Comparison of ENCODE assay signal across 20 cellular contexts in genomic region chr9:78985084-78985738, GRCh38.
DNase-seq lines count a peak whose midpoint lies in the region; ATAC-seq and TF ChIP-seq lines count a peak whose summit lies in the region.
"Had no signal": no experiment of that assay in that cellular context is flagged by ENCODE, and none has a peak within 500 bp of the region (broad histone marks: within the 10 kb centered on the region; RNA-seq: fewer than 3 reads in every experiment).

No MANE protein-coding gene starts in this region.

- no peaks in the 10 kb centered on the region for H3K9me3 ChIP-seq in AG04450 (ENCODE audit: control insufficient read depth, insufficient read depth, low read length)
- no peaks in the 10 kb centered on the region for H3K9me3 ChIP-seq in sigmoid colon
- H3K9me3 ChIP-seq: HAP-1, suprapubic skin had no signal

- POLR2A ChIA-PET in AG04450 (lab: Yijun Ruan, JAX), result no interaction called here

- TF ChIP-seq CTCF in AG04450 (IDR thresholded peaks at IDR 0.05; ENCODE audit: low read depth, low read length), result no peak
- no peak for TF ChIP-seq CTCF in sigmoid colon (IDR thresholded peaks at IDR 0.05)

- H3K27me3 Mint-ChIP-seq in activated naive CD4-positive, alpha-beta T cell treated with anti-CD3 and anti-CD28 coated beads, Interleukin-2, amount 10 ng/mL, durations not matched to agents 7 days and 5 days, result no peaks in the 10 kb centered on the region

- no peaks in the 10 kb centered on the region for H3K4me1 Mint-ChIP-seq in activated naive CD4-positive, alpha-beta T cell treated with anti-CD3 and anti-CD28 coated beads, Interleukin-2, amount 10 ng/mL, durations not matched to agents 7 days and 5 days

- DNase-seq in AG04450 (ENCODE audit: low read depth, low spot score) (peak; percentile 1), HT1080 (ENCODE audit: low read depth) (peak; percentile 30), RPMI7951 (ENCODE audit: low read depth) (peak; percentile 45), iris pigment epithelial cell (ENCODE audit: low read depth) (peak; percentile 47), sigmoid colon (no peak), putamen (ENCODE audit: low spot score) (no peak)
- DNase-seq in activated naive CD4-positive, alpha-beta T cell treated with anti-CD3 and anti-CD28 coated beads, Interleukin-2, amount 10 ng/mL, durations not matched to agents 7 days and 5 days, result no peak
- DNase-seq: activated CD4-positive, CD25-positive, alpha-beta regulatory T cell; activated gamma-delta T cell; AML-193; aorta; NCI-H2081; stimulated activated CD4-positive, alpha-beta T cell treated with anti-CD3 and anti-CD28 coated beads, Interleukin-4, amount 100 ng/mL, for 24 hours; stimulated activated CD8-positive, alpha-beta memory T cell treated with anti-CD3 and anti-CD28 coated beads, Interleukin-4, amount 100 ng/mL, for 48 hours had no signal

- CTCF ChIA-PET in AG04450 (lab: Charles Lee), result interaction anchor here (1.2 kb wide), 1 partner anchor 42 kb away, joined by 3 read pairs; no protein-coding TSS in a partner anchor
- CTCF ChIA-PET in activated naive CD4-positive, alpha-beta T cell treated with anti-CD3 and anti-CD28 coated beads, Interleukin-2, amount 10 ng/mL, durations not matched to agents 7 days and 5 days (lab: Charles Lee), result no interaction called here

- TF ChIP-seq POLR2A in sigmoid colon (IDR thresholded peaks at IDR 0.05), result no peak

- no peaks in the 10 kb centered on the region for H3K9me3 Mint-ChIP-seq in activated naive CD4-positive, alpha-beta T cell treated with anti-CD3 and anti-CD28 coated beads, Interleukin-2, amount 10 ng/mL, durations not matched to agents 7 days and 5 days
- H3K9me3 Mint-ChIP-seq: T-helper 1 cell treated with Interleukin-12 subunit alpha and Interleukin-12 subunit beta and Interleukin-4 antibody, amounts not matched to agents 30 μg/mL and 1 μg/mL, for 36 hours had no signal

- no peak for TF ChIP-seq EP300 in sigmoid colon (IDR thresholded peaks at IDR 0.05)

- H3K27me3 ChIP-seq in AG04450 (ENCODE audit: control insufficient read depth, insufficient read depth, low read length), result no peaks in the 10 kb centered on the region
- H3K27me3 ChIP-seq in sigmoid colon, result no peaks in the 10 kb centered on the region
- H3K27me3 ChIP-seq: suprapubic skin had no signal

- intact Hi-C loops in sigmoid colon (cut with DNase I), result no loop called here

- H3K36me3 ChIP-seq in sigmoid colon, result no peaks in the 10 kb centered on the region
- H3K36me3 ChIP-seq: HAP-1, suprapubic skin had no signal

- H3K4me3 ChIP-seq in AG04450 (ENCODE audit: low read depth, low read length), result no peak overlapping the region
- no peak overlapping the region for H3K4me3 ChIP-seq in sigmoid colon
- H3K4me3 ChIP-seq: HAP-1, suprapubic skin had no signal

- no peak overlapping the region for H3K4me3 Mint-ChIP-seq in activated naive CD4-positive, alpha-beta T cell treated with anti-CD3 and anti-CD28 coated beads, Interleukin-2, amount 10 ng/mL, durations not matched to agents 7 days and 5 days
- H3K4me3 Mint-ChIP-seq: mesothelial cell of epicardium; T-helper 1 cell treated with Interleukin-12 subunit alpha and Interleukin-12 subunit beta and Interleukin-4 antibody, amounts not matched to agents 30 μg/mL and 1 μg/mL, for 36 hours had no signal

- 68 to 78% methylated on average over 2 of the region's 2 CpGs for WGBS in sigmoid colon, 2 donors

- no peak overlapping the region for H3K27ac ChIP-seq in AG04450 (ENCODE audit: low read depth, low read length)
- H3K27ac ChIP-seq in sigmoid colon, result no peak overlapping the region
- H3K27ac ChIP-seq: suprapubic skin had no signal

- H3K36me3 Mint-ChIP-seq in activated naive CD4-positive, alpha-beta T cell treated with anti-CD3 and anti-CD28 coated beads, Interleukin-2, amount 10 ng/mL, durations not matched to agents 7 days and 5 days, result no peaks in the 10 kb centered on the region
- H3K36me3 Mint-ChIP-seq: mesothelial cell of epicardium had no signal

- ATAC-seq in HG03045 (IDR thresholded peaks at IDR 0.05; ENCODE audit: unreplicated experiment), result no peak
- ATAC-seq: sciatic nerve had no signal

- H3K27ac Mint-ChIP-seq in activated naive CD4-positive, alpha-beta T cell treated with anti-CD3 and anti-CD28 coated beads, Interleukin-2, amount 10 ng/mL, durations not matched to agents 7 days and 5 days, result no peak overlapping the region
- H3K27ac Mint-ChIP-seq: mesothelial cell of epicardium; T-helper 1 cell treated with Interleukin-12 subunit alpha and Interleukin-12 subunit beta and Interleukin-4 antibody, amounts not matched to agents 30 μg/mL and 1 μg/mL, for 36 hours had no signal

- H3K4me1 ChIP-seq in sigmoid colon, result no peaks in the 10 kb centered on the region
- H3K4me1 ChIP-seq: HAP-1, suprapubic skin had no signal

Comparison
In these comparisons a context has a peak if more than half of its experiments do, and no peak if none do; other contexts are left out.
1. DNase-seq: peak in AG04450 (single experiment), HT1080 (single experiment), RPMI7951 (single experiment) and iris pigment epithelial cell (single experiment); none in activated naive CD4-positive, alpha-beta T cell treated with anti-CD3 and anti-CD28 coated beads, Interleukin-2, amount 10 ng/mL, durations not matched to agents 7 days and 5 days (single experiment), sigmoid colon (single experiment) and putamen (single experiment).